ENCODE assay signal across 9 cellular contexts in the genomic region with DNA sequence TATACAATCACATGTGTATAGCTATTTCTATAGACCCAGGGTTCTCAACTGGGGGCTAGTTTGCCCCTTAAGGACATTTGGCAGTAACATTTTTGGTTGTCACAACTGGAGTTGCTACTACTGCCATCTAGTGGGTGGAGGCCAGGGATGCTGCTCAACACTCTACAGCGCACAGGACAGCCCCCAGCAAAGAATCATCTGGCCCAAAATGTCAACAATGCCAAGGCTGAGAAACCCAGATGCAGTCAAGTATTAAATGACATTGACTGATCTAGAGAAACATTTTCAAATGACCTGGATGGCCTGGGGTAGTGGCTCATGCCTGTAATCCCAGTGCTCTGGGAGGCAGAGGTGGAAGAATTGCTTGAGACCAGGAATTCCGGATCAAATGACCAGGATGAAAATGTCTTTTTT. TPM values are rescaled to one million over a fixed set of nuclear protein-coding genes. Genes with fewer than 3 reads are reported as not detected.
A peak's percentile ranks its signal among the peaks of the same experiment; 100 is the strongest.
DNase-seq lines count a peak whose midpoint lies in the region; ATAC-seq, FAIRE-seq and TF ChIP-seq lines count a peak whose summit lies in the region.
"Had no signal": no experiment of that assay in that cellular context is flagged by ENCODE, and none has a peak within 500 bp of the region (broad histone marks: within the 10 kb centered on the region; RNA-seq: fewer than 3 reads in every experiment).

No MANE protein-coding gene starts in this region.

- no peak overlapping the region for H2BK15ac ChIP-seq in mesenchymal stem cell (ENCODE audit: low read depth, poor library complexity, severe bottlenecking)

- peak in 1 of 2 experiments; percentile 42; a peak in 2 of 4 replicates for TF ChIP-seq RAD21 in K562 (CRISPR knock-in tag; conservative IDR thresholded peaks at IDR 0.05 in 1 of 2, IDR thresholded peaks at IDR 0.05 in 1 of 2)

- H3K4me3 Mint-ChIP-seq in Caco-2 (ENCODE audit: unreplicated experiment) = no peak overlapping the region

- FAIRE-seq in K562 (lab: Jason Lieb, UNC) = peak; percentile 93
- FAIRE-seq: TTC549 had no signal

- in situ Hi-C loops in K562 (cut with MboI) = no loop called here

- no peaks in the 10 kb centered on the region for H3K9me3 Mint-ChIP-seq in Caco-2 (ENCODE audit: unreplicated experiment)

- no peaks in the 10 kb centered on the region for H3K27me3 Mint-ChIP-seq in Caco-2 (ENCODE audit: insufficient read depth, unreplicated experiment)

- peaks cover 20% of the 10 kb centered on the region for H3K79me2 ChIP-seq in K562 (ENCODE audit: control insufficient read depth, insufficient read depth, low read length)

- H2AFZ ChIP-seq in K562 (ENCODE audit: low read depth, low read length) = peak overlapping the region; percentile 29; the same call in 1 of the 2 replicates
- H2AFZ ChIP-seq in mesenchymal stem cell (ENCODE audit: low read depth, low read length) = no peak overlapping the region

- CTCF ChIA-PET in Caco-2 (lab: Charles Lee) (interaction anchor here (0.7 kb wide), 1 partner anchor 49 kb away, joined by 3 read pairs; the partner anchor contains the start of gene VSIG10), K562 (lab: Yijun Ruan, JAX; ENCODE audit: low intra/inter-chr PET ratio) (no interaction called here)

- peak overlapping the region in 1 of 2 experiments; percentile 63 for H2BK12ac ChIP-seq in mesenchymal stem cell (ENCODE audit: low read length in 2 of 2)

- peaks cover 12% of the 10 kb centered on the region for H3K79me1 ChIP-seq in mesenchymal stem cell (replicated peaks; ENCODE audit: low read length, poor library complexity, severe bottlenecking)

- no peak overlapping the region for H3K27ac Mint-ChIP-seq in Caco-2 (ENCODE audit: unreplicated experiment)

- H3K9ac ChIP-seq in K562 (ENCODE audit: insufficient read depth in 1 of 2, low read depth in 2 of 2, low read length in 2 of 2) (no peak overlapping the region), mesenchymal stem cell (ENCODE audit: low read length) (no peak overlapping the region)

- H3K36me3 ChIP-seq in Caco-2 (ENCODE audit: control insufficient read depth, insufficient read depth, low read length) (no peaks in the 10 kb centered on the region), K562 (ENCODE audit: control insufficient read depth, insufficient read depth, low read length) (peaks cover 19% of the 10 kb centered on the region; the same call in 2 of the 3 replicates), mesenchymal stem cell (ENCODE audit: control insufficient read depth in 1 of 2, insufficient read depth in 2 of 2, low read depth in 1 of 2, low read length in 2 of 2) (peaks cover 9 to 34% of the 10 kb centered on the region in 2 experiments)

- H3K4me1 ChIP-seq in Caco-2 = peaks cover 40% of the 10 kb centered on the region
- H3K4me1 ChIP-seq in K562 (replicated peaks in 1 of 2; ENCODE audit: control insufficient read depth in 2 of 2, insufficient read depth in 2 of 2, low read length in 2 of 2) = peaks cover under 1 to 9% of the 10 kb centered on the region in 2 experiments; a peak in 2 of 5 replicates
- peaks cover 18% of the 10 kb centered on the region for H3K4me1 ChIP-seq in mesenchymal stem cell (ENCODE audit: control insufficient read depth, insufficient read depth, low read depth, low read length)

- 58% methylated on average over 2 of the region's 2 CpGs for WGBS in K562 (ENCODE audit: insufficient coverage, low coverage, missing lambda C conversion rate)
- 89% methylated on average over 1 of the region's 2 CpGs for WGBS in mesenchymal stem cell

- no peak overlapping the region for H3K4me3 ChIP-seq in Caco-2 (ENCODE audit: low read depth, low read length)
- no peak overlapping the region for H3K4me3 ChIP-seq in LNCaP clone FGC (ENCODE audit: low read depth, low read length)
- H3K4me3 ChIP-seq in K562 = no peak overlapping the region
- no peak overlapping the region for H3K4me3 ChIP-seq in mesenchymal stem cell (ENCODE audit: insufficient read depth in 1 of 2, low read depth in 1 of 2, low read length in 2 of 2)

- H3K14ac ChIP-seq in mesenchymal stem cell (ENCODE audit: low read length in 2 of 2) = peak overlapping the region in 1 of 2 experiments; percentile 32

- no peak for TF ChIP-seq EP300 in K562 (IDR thresholded peaks at IDR 0.05; ENCODE audit: low read length)

- BruUV-seq in Caco-2 (replicated peaks; lab: Mats Ljungman, UMichigan) (no TSS peak), K562 (replicated peaks; lab: Mats Ljungman, UMichigan) (no TSS peak)

- no peak overlapping the region for H2BK5ac ChIP-seq in mesenchymal stem cell (ENCODE audit: low read depth, low read length, poor library complexity, severe bottlenecking)

- H3K27me3 ChIP-seq in Caco-2 (replicated peaks; ENCODE audit: control insufficient read depth, insufficient read depth, low read length) (no peaks in the 10 kb centered on the region), K562 (ENCODE audit: control insufficient read depth in 2 of 2, insufficient read depth in 2 of 2, low read length in 2 of 2) (no peaks in the 10 kb centered on the region), mesenchymal stem cell (ENCODE audit: control insufficient read depth in 1 of 2, insufficient read depth in 1 of 2, low read length in 2 of 2) (no peaks in the 10 kb centered on the region)

- H3K27ac ChIP-seq in K562 (ENCODE audit: extremely low read depth, low read depth, low read length) = no peak overlapping the region
- H3K27ac ChIP-seq in mesenchymal stem cell (ENCODE audit: low read length, poor library complexity, severe bottlenecking) = no peak overlapping the region

- ATAC-seq in GM19463 (IDR thresholded peaks at IDR 0.05; ENCODE audit: unreplicated experiment) (peak; percentile 78), K562 (peak; percentile 91), HG02852 (IDR thresholded peaks at IDR 0.05; ENCODE audit: unreplicated experiment) (no peak)
- ATAC-seq in stimulated activated naive CD8-positive, alpha-beta T cell treated with anti-CD3 and anti-CD28 coated beads, Interleukin-15, Interleukin-2, amounts not matched to agents 100 U/mL and 50 U/mL, for 24 hours = peak; percentile 81

- POLR2A ChIA-PET in Caco-2 (lab: Charles Lee) = no interaction called here
- POLR2A ChIA-PET in K562 (lab: Yijun Ruan, JAX) = no interaction called here

- H4K20me1 ChIP-seq in K562 (replicated peaks; ENCODE audit: control insufficient read depth, insufficient read depth, low read length) = peaks cover 3% of the 10 kb centered on the region; the same call in 1 of the 2 replicates

- no peak overlapping the region for H3K18ac ChIP-seq in mesenchymal stem cell (ENCODE audit: low read depth in 1 of 2, low read length in 2 of 2)

- H3K4ac ChIP-seq in mesenchymal stem cell (ENCODE audit: low read depth in 1 of 2, low read length in 2 of 2) = no peak overlapping the region

- DNase-seq in Caco-2 (peak; percentile 77 to 78), LNCaP clone FGC (ENCODE audit: low read depth) (no peak), UCSD-AML1 (lab: John Stamatoyannopoulos, UW; ENCODE audit: unreplicated experiment) (peak; percentile 14), K562 (ENCODE audit: extremely low read depth in 1 of 4, low spot score in 3 of 4) (peak; percentile 46 to 80 (median 58)), mesenchymal stem cell (peak; percentile 51)
- DNase-seq in stimulated activated naive CD8-positive, alpha-beta T cell treated with anti-CD3 and anti-CD28 coated beads, Interleukin-15, Interleukin-2, amounts not matched to agents 100 U/mL and 50 U/mL, for 24 hours = peak; percentile 77

- H3K4me2 ChIP-seq in K562 (ENCODE audit: insufficient read depth, low read length) (no peak overlapping the region), mesenchymal stem cell (ENCODE audit: low read length, poor library complexity, severe bottlenecking) (no peak overlapping the region)

- H3K9me3 ChIP-seq in Caco-2 = no peaks in the 10 kb centered on the region
- H3K9me3 ChIP-seq in K562 (replicated peaks; ENCODE audit: control insufficient read depth, insufficient read depth, low read depth, low read length) = no peaks in the 10 kb centered on the region
- H3K9me3 ChIP-seq in mesenchymal stem cell (ENCODE audit: control insufficient read depth, low read length) = no peaks in the 10 kb centered on the region

- H3K23ac ChIP-seq in mesenchymal stem cell (ENCODE audit: low read length in 2 of 2) = no peak overlapping the region

- H2BK120ac ChIP-seq in mesenchymal stem cell (ENCODE audit: low read depth, low read length) = no peak overlapping the region

- peak overlapping the region; percentile 61 for H2AK5ac ChIP-seq in mesenchymal stem cell (ENCODE audit: low read length, severe bottlenecking)

- H3K9me1 ChIP-seq in K562 (ENCODE audit: control insufficient read depth, insufficient read depth, low read length) = no peaks in the 10 kb centered on the region

- H3K4me1 Mint-ChIP-seq in Caco-2 (ENCODE audit: low read depth, unreplicated experiment) = peaks cover 20% of the 10 kb centered on the region

- intact Hi-C loops in Caco-2 (cut with micrococcal nuclease; ENCODE audit: unreplicated experiment) = no loop called here
- intact Hi-C loops in K562 (cut with micrococcal nuclease) = no loop called here

- TF ChIP-seq POLR2A in K562 (conservative IDR thresholded peaks at IDR 0.05) = no peak

- TF ChIP-seq CTCF in Caco-2 (IDR thresholded peaks at IDR 0.05; ENCODE audit: insufficient read depth in 1 of 2, low read depth in 1 of 2, low read length in 1 of 2, severe bottlenecking in 1 of 2, unreplicated experiment in 1 of 2) (peak; percentile 63 to 75), LNCaP clone FGC (IDR thresholded peaks at IDR 0.05; ENCODE audit: control insufficient read depth, extremely low read depth, insufficient read depth) (peak; percentile 54), K562 (IDR thresholded peaks at IDR 0.05 in 2 of 3, conservative IDR thresholded peaks at IDR 0.05 in 1 of 3; ENCODE audit: insufficient read depth in 2 of 3, low read depth in 1 of 3, low read length in 3 of 3) (peak; percentile 76 to 82 (median 79))

- no peak overlapping the region for H4K8ac ChIP-seq in mesenchymal stem cell (ENCODE audit: low read length)

- H3K36me3 Mint-ChIP-seq in Caco-2 (ENCODE audit: insufficient read depth, unreplicated experiment) = peaks cover 25% of the 10 kb centered on the region

- H4K91ac ChIP-seq in mesenchymal stem cell (ENCODE audit: low read length) = no peak overlapping the region

RNA-seq across cellular contexts. Expression of gene WSB2, which starts 5.8 kb away (rescaled TPM):
- 36.7 and 37.6 TPM in 2 replicates for total RNA-seq in Caco-2 (2022)
- total RNA-seq in K562 (2011; cell fraction: chromatin; rRNA removed; ENCODE audit: low replicate concordance) = 33.8 and 42.8 TPM in 2 replicates
- 35.4 and 37.2 TPM in 2 replicates for total RNA-seq in K562 (2011; cell fraction: nucleolus; rRNA removed)
- total RNA-seq in K562 (2011; cell fraction: nucleoplasm; rRNA removed) = 39.2 and 65.9 TPM in 2 replicates
- total RNA-seq in K562 (2014; rRNA removed) = 59.8 and 98.7 TPM in 2 replicates
- total RNA-seq in K562 (2014; rRNA removed; fragmentation: Illumina TruSeq; extraction: Trizol) = 45.0 and 48.3 TPM in 2 replicates
- 51.8 and 52.8 TPM in 2 replicates for total RNA-seq in K562 (2015; rRNA removed; fragmentation: Illumina TruSeq; extraction: Trizol)
- total RNA-seq in K562 (2021) = 62.8 and 66.9 TPM in 2 replicates
- polyA plus RNA-seq in K562 (2011; rRNA removed) = 52.6 and 72.3 TPM in 2 replicates
- 82.4 and 93.3 TPM in 2 replicates for polyA plus RNA-seq in K562 (2011; cell fraction: cytosol; rRNA removed)
- 35.6 and 37.5 TPM in 2 replicates for polyA plus RNA-seq in K562 (2011; cell fraction: nucleus; rRNA removed)
- polyA plus RNA-seq in K562 (2012) = 46.9 and 92.1 TPM in 2 replicates
- 74.5 and 77.6 TPM in 2 replicates for polyA plus RNA-seq in K562 (2014; fragmentation: Illumina TruSeq; extraction: Trizol)
- 10 to 100 TPM; 31.4 to 32.4 TPM for polyA plus RNA-seq in K562 (2014; fragmentation: Nextera tagmentation; extraction: Ambion mirVana)
- polyA plus RNA-seq in K562 (2014; rRNA removed) = 36.3 and 37.7 TPM in 2 replicates
- polyA minus RNA-seq in K562 (2011; rRNA and poly(A)+ RNA removed) = 156 and 175 TPM in 2 replicates
- 87.4 and 95.6 TPM in 2 replicates for polyA minus RNA-seq in K562 (2011; cell fraction: cytosol; rRNA and poly(A)+ RNA removed)
- polyA minus RNA-seq in K562 (2011; cell fraction: nucleus; rRNA and poly(A)+ RNA removed) = 18.2 and 32.1 TPM in 2 replicates
- 81.2 TPM for polyA plus RNA-seq in mesenchymal stem cell (2013, experiment 1 of 2)
- polyA plus RNA-seq in mesenchymal stem cell (2013, experiment 2 of 2) = 81.9 TPM

RNA-seq across cellular contexts. Expression of gene RFC5, which starts 38.6 kb away (rescaled TPM):
- total RNA-seq in Caco-2 (2022) (38.5 and 42.7 TPM in 2 replicates), K562 (2014; rRNA removed) (85.3 and 91.1 TPM in 2 replicates), K562 (2014; rRNA removed; fragmentation: Illumina TruSeq; extraction: Trizol) (92.6 and 92.7 TPM in 2 replicates), K562 (2015; rRNA removed; fragmentation: Illumina TruSeq; extraction: Trizol) (86.3 and 90.2 TPM in 2 replicates), K562 (2021) (61.8 and 67.5 TPM in 2 replicates)
- 115 and 120 TPM in 2 replicates for total RNA-seq in K562 (2011; cell fraction: chromatin; rRNA removed; ENCODE audit: low replicate concordance)
- 65.7 and 71.2 TPM in 2 replicates for total RNA-seq in K562 (2011; cell fraction: nucleolus; rRNA removed)
- 72.1 and 77.7 TPM in 2 replicates for total RNA-seq in K562 (2011; cell fraction: nucleoplasm; rRNA removed)
- polyA plus RNA-seq in K562 (2011; rRNA removed) (80.3 and 110 TPM in 2 replicates), K562 (2014; fragmentation: Illumina TruSeq; extraction: Trizol) (105 and 107 TPM in 2 replicates), K562 (2014; fragmentation: Nextera tagmentation; extraction: Ambion mirVana) (100 to 1,000 TPM; 180 to 189 TPM), K562 (2014; rRNA removed) (92.9 and 105 TPM in 2 replicates)
- polyA plus RNA-seq in K562 (2011; cell fraction: cytosol; rRNA removed) = 75.8 and 83.5 TPM in 2 replicates
- 82.7 and 100 TPM in 2 replicates for polyA plus RNA-seq in K562 (2011; cell fraction: nucleus; rRNA removed)
- polyA plus RNA-seq in K562 (2012) = 54.6 and 62.9 TPM in 2 replicates
- polyA minus RNA-seq in K562 (2011; rRNA and poly(A)+ RNA removed) = 99.3 and 125 TPM in 2 replicates
- 42.2 and 55.9 TPM in 2 replicates for polyA minus RNA-seq in K562 (2011; cell fraction: cytosol; rRNA and poly(A)+ RNA removed)
- 29.5 and 37.5 TPM in 2 replicates for polyA minus RNA-seq in K562 (2011; cell fraction: nucleus; rRNA and poly(A)+ RNA removed)
- 7.6 TPM for polyA plus RNA-seq in mesenchymal stem cell (2013, experiment 1 of 2)
- 7.8 TPM for polyA plus RNA-seq in mesenchymal stem cell (2013, experiment 2 of 2)

RNA-seq across cellular contexts. Expression of gene VSIG10, which starts 48.7 kb away (rescaled TPM):
- total RNA-seq in Caco-2 (2022) = 32.6 and 33.9 TPM in 2 replicates
- total RNA-seq in K562 (2011; cell fraction: chromatin; rRNA removed; ENCODE audit: low replicate concordance) = 2.7 and 12.4 TPM in 2 replicates
- 4.5 and 5.4 TPM in 2 replicates for total RNA-seq in K562 (2011; cell fraction: nucleolus; rRNA removed)
- 7.1 and 9.4 TPM in 2 replicates for total RNA-seq in K562 (2011; cell fraction: nucleoplasm; rRNA removed)
- 7.1 and 8.8 TPM in 2 replicates for total RNA-seq in K562 (2014; rRNA removed)
- total RNA-seq in K562 (2014; rRNA removed; fragmentation: Illumina TruSeq; extraction: Trizol) = 4.1 and 5.4 TPM in 2 replicates
- 6.0 TPM in 2 replicates for total RNA-seq in K562 (2015; rRNA removed; fragmentation: Illumina TruSeq; extraction: Trizol)
- total RNA-seq in K562 (2021) = 3.8 and 4.7 TPM in 2 replicates
- polyA plus RNA-seq in K562 (2011; rRNA removed) = 4.3 and 10.8 TPM in 2 replicates
- polyA plus RNA-seq in K562 (2011; cell fraction: cytosol; rRNA removed) = 4.2 and 10.0 TPM in 2 replicates
- 8.3 and 15.8 TPM in 2 replicates for polyA plus RNA-seq in K562 (2011; cell fraction: nucleus; rRNA removed)
- 3.0 and 3.9 TPM in 2 replicates for polyA plus RNA-seq in K562 (2012)
- 3.7 and 4.2 TPM in 2 replicates for polyA plus RNA-seq in K562 (2014; fragmentation: Illumina TruSeq; extraction: Trizol)
- polyA plus RNA-seq in K562 (2014; fragmentation: Nextera tagmentation; extraction: Ambion mirVana) = 1 to 10 TPM; 4.7 to 5.3 TPM
- 4.0 and 6.5 TPM in 2 replicates for polyA plus RNA-seq in K562 (2014; rRNA removed)
- 3.0 and 7.6 TPM in 2 replicates for polyA minus RNA-seq in K562 (2011; rRNA and poly(A)+ RNA removed)
- polyA minus RNA-seq in K562 (2011; cell fraction: cytosol; rRNA and poly(A)+ RNA removed) = 3.7 and 8.2 TPM in 2 replicates
- 2.7 and 12.0 TPM in 2 replicates for polyA minus RNA-seq in K562 (2011; cell fraction: nucleus; rRNA and poly(A)+ RNA removed)
- 7.0 TPM for polyA plus RNA-seq in mesenchymal stem cell (2013, experiment 1 of 2)
- 6.9 TPM for polyA plus RNA-seq in mesenchymal stem cell (2013, experiment 2 of 2)
